In the genomic region with DNA sequence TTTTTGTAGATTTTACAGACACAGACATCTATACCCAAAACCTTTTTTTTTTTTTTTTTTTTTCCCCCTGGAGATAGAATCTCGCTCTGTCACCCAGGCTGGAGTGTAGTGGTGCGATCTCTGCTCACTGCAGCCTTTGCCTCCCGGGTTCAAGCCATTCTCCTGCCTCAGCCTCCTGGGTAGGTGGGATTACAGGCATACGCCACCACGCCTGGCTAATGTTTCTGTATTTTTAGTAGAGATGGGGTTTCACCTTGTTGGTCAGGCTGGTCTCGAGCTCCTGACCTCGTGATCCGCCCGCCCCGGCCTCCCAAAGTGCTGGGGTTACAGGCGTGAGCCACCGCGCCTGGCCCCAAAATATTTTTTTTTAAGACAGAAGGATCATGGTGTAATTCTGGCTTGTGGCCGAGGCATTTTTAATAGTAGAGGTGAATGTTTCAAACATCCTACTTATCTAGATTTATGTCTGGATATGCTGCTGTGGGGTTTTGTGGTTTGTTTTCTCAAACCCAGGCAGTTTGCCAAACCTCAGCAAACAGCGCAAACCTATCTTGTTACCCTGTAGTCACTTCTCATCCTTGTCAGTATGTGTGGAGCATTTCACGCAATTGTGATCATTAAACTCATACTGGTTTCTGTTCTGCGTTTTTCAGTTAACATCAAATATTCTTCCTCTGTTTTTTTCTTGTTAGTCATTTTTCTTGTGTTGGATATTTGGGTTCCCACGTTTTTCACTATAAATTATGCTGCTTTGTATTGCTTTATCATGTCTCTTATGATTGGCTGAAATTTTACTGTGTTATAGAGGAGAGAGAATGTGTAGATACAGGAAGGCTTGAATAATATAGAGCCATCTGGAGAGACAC, we compare ENCODE assay signal across 8 cellular contexts.
A peak's percentile ranks its signal among the peaks of the same experiment; 100 is the strongest.
DNase-seq lines count a peak whose midpoint lies in the region; ATAC-seq lines count a peak whose summit lies in the region.

No MANE protein-coding gene starts in this region.

- ATAC-seq in HG02678 (IDR thresholded peaks at IDR 0.05; ENCODE audit: unreplicated experiment): peak; percentile 48

- peak overlapping the region; percentile 28 for H3K27ac ChIP-seq in epithelial cell of prostate

- peak; percentile 40 for DNase-seq in DMS 273 treated with DMSO at 0.1 percent for 48 hours (lab: John Stamatoyannopoulos, UW)
- peak; percentile 92 for DNase-seq in NCI-H345 (lab: John Stamatoyannopoulos, UW)
- DNase-seq in activated CD8-positive, alpha-beta memory T cell treated with anti-CD3 and anti-CD28 coated beads for 24 hours: peak; percentile 65
- DNase-seq in epithelial cell of prostate (ENCODE audit: low read depth, low spot score): peak; percentile 83
- peak; percentile 51 to 53 for DNase-seq in stimulated activated CD4-positive, alpha-beta T cell treated with anti-CD3 and anti-CD28 coated beads, Interleukin-2, amount 100 ng/mL, for 48 hours
- DNase-seq in 8988T: no peak
- DNase-seq in DMS114 treated with DMSO at 0.1 percent for 48 hours (lab: John Stamatoyannopoulos, UW; ENCODE audit: unreplicated experiment): no peak

Comparison
In these comparisons a context has a peak if more than half of its experiments do, and no peak if none do; other contexts are left out.
1. DNase-seq: peak in DMS 273 treated with DMSO at 0.1 percent for 48 hours (single experiment), NCI-H345 (single experiment), activated CD8-positive, alpha-beta memory T cell treated with anti-CD3 and anti-CD28 coated beads for 24 hours (single experiment), epithelial cell of prostate (single experiment) and stimulated activated CD4-positive, alpha-beta T cell treated with anti-CD3 and anti-CD28 coated beads, Interleukin-2, amount 100 ng/mL, for 48 hours (2 of 2); none in 8988T (single experiment) and DMS114 treated with DMSO at 0.1 percent for 48 hours (single experiment).